ENCODE assay signal across 8 cellular contexts in the genomic region with DNA sequence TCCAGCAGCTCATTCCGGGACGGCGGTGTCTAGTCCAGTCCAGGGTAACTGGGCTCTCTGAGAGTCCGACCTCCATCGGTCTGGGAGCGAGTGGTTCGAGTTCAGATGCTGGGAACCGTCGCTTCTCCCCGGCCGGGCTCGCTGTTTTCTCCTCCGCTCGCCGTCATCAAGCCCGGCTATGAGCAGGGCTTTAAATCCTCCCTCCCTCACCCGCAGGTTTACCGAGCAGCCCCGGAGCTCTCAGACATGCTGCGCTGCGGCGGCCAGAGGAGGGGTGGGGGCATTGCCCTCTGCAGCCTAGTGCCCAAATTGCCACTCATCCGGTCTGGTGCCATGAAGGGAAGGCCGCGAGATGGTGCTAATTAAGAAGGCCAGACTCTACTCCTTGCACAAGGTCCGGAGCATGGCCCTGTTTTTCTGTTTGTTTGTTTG. TPM values are rescaled to one million over a fixed set of nuclear protein-coding genes. Genes with fewer than 3 reads are reported as not detected.
DNase-seq lines count a peak whose midpoint lies in the region; ATAC-seq lines count a peak whose summit lies in the region.

No MANE protein-coding gene starts in this region.

- DNase-seq in Right ventricle myocardium inferior (ENCODE audit: missing footprints) (peak; percentile 75), retina (peak; percentile 72), NCI-H2107 treated with DMSO at 0.1 percent for 48 hours (lab: John Stamatoyannopoulos, UW; ENCODE audit: unreplicated experiment) (no peak), T-helper 2 cell (no peak), cortex of kidney (lab: John Stamatoyannopoulos, UW) (no peak)

- intact Hi-C loops in Right ventricle myocardium inferior (cut with DNase I) = loop anchor here (1.0 to 10.0 kb wide), 6 partner anchors 242 to 811 kb away; no protein-coding TSS in a partner anchor

- ATAC-seq in GM19395 (IDR thresholded peaks at IDR 0.05; ENCODE audit: unreplicated experiment) = peak; percentile 6
- peak; percentile 4 for ATAC-seq in HG03432 (IDR thresholded peaks at IDR 0.05; ENCODE audit: unreplicated experiment)
- peak; percentile 58 for ATAC-seq in Right ventricle myocardium inferior
- ATAC-seq in GM18870 (IDR thresholded peaks at IDR 0.05; ENCODE audit: unreplicated experiment) = no peak

RNA-seq across cellular contexts. Expression of a gene that starts 23.2 kb away (rescaled TPM):
- total RNA-seq in Right ventricle myocardium inferior = 151 TPM

Comparison
In these comparisons a context has a peak if more than half of its experiments do, and no peak if none do; other contexts are left out.
1. DNase-seq: peak in Right ventricle myocardium inferior (single experiment) and retina (single experiment); none in NCI-H2107 treated with DMSO at 0.1 percent for 48 hours (single experiment), T-helper 2 cell (0 of 5) and cortex of kidney (single experiment).